Comparison of ENCODE assay signal across 1 cellular context in genomic region chr7:139360210-139360947, GRCh38.
TF ChIP-seq lines count a peak whose summit lies in the region.

No MANE protein-coding gene starts in this region.

TF ChIP-seq in HepG2, 621 proteins besides CTCF, POLR2A, EP300 and RAD21 (continued from another document and continues in another):
- TF ChIP-seq ZNF280B (CRISPR knock-in tag; IDR thresholded peaks at IDR 0.05; ENCODE audit: borderline replicate concordance), result no peak
- no peak for TF ChIP-seq ZNF790 (CRISPR knock-in tag; IDR thresholded peaks at IDR 0.05; ENCODE audit: borderline replicate concordance)
- TF ChIP-seq HNRNPH1 (optimal IDR thresholded peaks at IDR 0.05; ENCODE audit: low read depth, low read length), result no peak
- no peak for TF ChIP-seq SMC3 (IDR thresholded peaks at IDR 0.05; ENCODE audit: low read length)
- TF ChIP-seq ZNF296 (CRISPR knock-in tag; conservative IDR thresholded peaks at IDR 0.05), result no peak
- no peak for TF ChIP-seq RFX3 (CRISPR knock-in tag; IDR thresholded peaks at IDR 0.05)
- no peak for TF ChIP-seq LRRFIP1 (CRISPR knock-in tag; conservative IDR thresholded peaks at IDR 0.05)
- no peak; the same call in 1 of the 2 replicates for TF ChIP-seq CAMTA2 (CRISPR knock-in tag; IDR thresholded peaks at IDR 0.05; ENCODE audit: borderline replicate concordance)
- no peak for TF ChIP-seq MBD4 (IDR thresholded peaks at IDR 0.05; ENCODE audit: borderline replicate concordance, low read length)
- no peak for TF ChIP-seq HMGXB4 (CRISPR knock-in tag; IDR thresholded peaks at IDR 0.05; ENCODE audit: borderline replicate concordance in 1 of 2, low read depth in 1 of 2)
- 0 out of 2 replicates have a peak, but pooled peaks have one; percentile 38 for TF ChIP-seq ZNF792 (CRISPR knock-in tag; IDR thresholded peaks at IDR 0.05)
- no peak for TF ChIP-seq ZNF800 (CRISPR knock-in tag; IDR thresholded peaks at IDR 0.05)
- TF ChIP-seq RNF219 (CRISPR knock-in tag; IDR thresholded peaks at IDR 0.05), result no peak
- TF ChIP-seq ELF4 (CRISPR knock-in tag; IDR thresholded peaks at IDR 0.05; ENCODE audit: borderline replicate concordance), result 0 out of 2 replicates have a peak, but pooled peaks have one; percentile 23
- no peak for TF ChIP-seq ZSCAN9 (CRISPR knock-in tag; IDR thresholded peaks at IDR 0.05; ENCODE audit: borderline replicate concordance)
- TF ChIP-seq ZNF605 (CRISPR knock-in tag; IDR thresholded peaks at IDR 0.05), result no peak
- TF ChIP-seq DBP (CRISPR knock-in tag; IDR thresholded peaks at IDR 0.05; ENCODE audit: not compliant biosample characterization), result no peak
- TF ChIP-seq KMT2A (CRISPR knock-in tag; IDR thresholded peaks at IDR 0.05), result peak; percentile 32; the same call in 1 of the 2 replicates
- TF ChIP-seq TGIF2 (CRISPR knock-in tag; IDR thresholded peaks at IDR 0.05), result no peak; the same call in 1 of the 2 replicates
- no peak for TF ChIP-seq ZC3H4 (CRISPR knock-in tag; IDR thresholded peaks at IDR 0.05; ENCODE audit: borderline replicate concordance)
- peak; percentile 36; the same call in 1 of the 2 replicates for TF ChIP-seq ZHX1 (CRISPR knock-in tag; IDR thresholded peaks at IDR 0.05; ENCODE audit: low read depth)
- TF ChIP-seq HOMEZ (CRISPR knock-in tag; IDR thresholded peaks at IDR 0.05; ENCODE audit: low read depth), result no peak; the same call in 1 of the 2 replicates
- TF ChIP-seq ZNF383 (CRISPR knock-in tag; IDR thresholded peaks at IDR 0.05; ENCODE audit: borderline replicate concordance), result no peak
- no peak for TF ChIP-seq NCOR1 (IDR thresholded peaks at IDR 0.05; ENCODE audit: borderline replicate concordance, low read length)
- no peak for TF ChIP-seq EHMT2 (IDR thresholded peaks at IDR 0.05; ENCODE audit: borderline replicate concordance, low read depth, low read length)
- TF ChIP-seq ZFP37 (CRISPR knock-in tag; IDR thresholded peaks at IDR 0.05; ENCODE audit: borderline replicate concordance), result no peak
- TF ChIP-seq TERF1 (CRISPR knock-in tag; IDR thresholded peaks at IDR 0.05), result no peak
- TF ChIP-seq ATF1 (CRISPR knock-in tag; IDR thresholded peaks at IDR 0.05), result 0 out of 2 replicates have a peak, but pooled peaks have one; percentile 55
- TF ChIP-seq POLR2AphosphoS5 (IDR thresholded peaks at IDR 0.05; ENCODE audit: low read depth, low read length), result peak; percentile 73
- no peak for TF ChIP-seq ATAD3A (CRISPR knock-in tag; IDR thresholded peaks at IDR 0.05)
- TF ChIP-seq PAF1 (CRISPR knock-in tag; IDR thresholded peaks at IDR 0.05), result no peak
- no peak for TF ChIP-seq HNF4G (IDR thresholded peaks at IDR 0.05; ENCODE audit: borderline replicate concordance, low read depth, low read length)
- TF ChIP-seq HNF4G (CRISPR knock-in tag; IDR thresholded peaks at IDR 0.05; ENCODE audit: borderline replicate concordance, low read depth), result no peak
- no peak for TF ChIP-seq RXRB (CRISPR knock-in tag; IDR thresholded peaks at IDR 0.05; ENCODE audit: borderline replicate concordance)
- TF ChIP-seq MTERF4 (CRISPR knock-in tag; IDR thresholded peaks at IDR 0.05), result no peak
- TF ChIP-seq FOXA1 (IDR thresholded peaks at IDR 0.05), result no peak
- TF ChIP-seq FOXA1 (CRISPR knock-in tag; IDR thresholded peaks at IDR 0.05), result no peak; the same call in 1 of the 2 replicates
- peak; percentile 64; the same call in 1 of the 2 replicates for TF ChIP-seq PATZ1 (CRISPR knock-in tag; IDR thresholded peaks at IDR 0.05)
- no peak for TF ChIP-seq ZFAT (CRISPR knock-in tag; conservative IDR thresholded peaks at IDR 0.05)
